23 cellular contexts compared by ENCODE assay signal in genomic region chr9:108626743-108627142, GRCh38.
"Had no signal": no experiment of that assay in that cellular context is flagged by ENCODE, and none has a peak within 500 bp of the region (broad histone marks: within the 10 kb centered on the region; RNA-seq: fewer than 3 reads in every experiment).

No MANE protein-coding gene starts in this region.

- H3K27me3 ChIP-seq: dorsolateral prefrontal cortex, esophagus muscularis mucosa, foreskin keratinocyte, gastroesophageal sphincter, heart right ventricle had no signal

- H3K9me3 ChIP-seq: esophagus muscularis mucosa, gastroesophageal sphincter, heart right ventricle, left ventricle myocardium inferior, lower lobe of right lung, mucosa of descending colon had no signal

- DNase-seq: dermis blood vessel endothelial cell; dorsolateral prefrontal cortex; effector CD4-positive, alpha-beta T cell; effector memory CD4-positive, alpha-beta T cell; foreskin keratinocyte; heart right ventricle; hippocampal formation; left colon; left ventricle myocardium inferior; lower lobe of right lung; mesenchymal stem cell; naive B cell had no signal

- H3K36me3 ChIP-seq: esophagus muscularis mucosa, gastroesophageal sphincter, heart right ventricle, left ventricle myocardium inferior, lower lobe of right lung had no signal

- ATAC-seq: foreskin keratinocyte, gastroesophageal sphincter, left colon, left lobe of liver, lower lobe of right lung, mucosa of descending colon had no signal

- H3K27ac Mint-ChIP-seq: mesothelial cell of epicardium, naive B cell had no signal

- H3K4me3 Mint-ChIP-seq: mesothelial cell of epicardium had no signal

- H3K4me1 ChIP-seq: esophagus muscularis mucosa, gastroesophageal sphincter, left ventricle myocardium inferior, lower lobe of right lung had no signal

- H3K27ac ChIP-seq: coronary artery, dorsolateral prefrontal cortex, esophagus muscularis mucosa, foreskin keratinocyte, gastroesophageal sphincter, heart right ventricle, left ventricle myocardium inferior, lower lobe of right lung had no signal

- FAIRE-seq: colon, endothelial cell of umbilical vein, frontal cortex, islet of Langerhans, keratinocyte had no signal

- H3K4me1 Mint-ChIP-seq: mesothelial cell of epicardium, naive B cell had no signal

- H3K4me3 ChIP-seq: coronary artery, dorsolateral prefrontal cortex, esophagus muscularis mucosa, gastroesophageal sphincter, heart right ventricle, left ventricle myocardium inferior, lower lobe of right lung, mucosa of descending colon had no signal

- H3K36me3 Mint-ChIP-seq: mesothelial cell of epicardium, naive B cell had no signal

- H3K9me3 Mint-ChIP-seq: mesothelial cell of epicardium had no signal
